ENCODE assay signal across 21 cellular contexts in the genomic region with DNA sequence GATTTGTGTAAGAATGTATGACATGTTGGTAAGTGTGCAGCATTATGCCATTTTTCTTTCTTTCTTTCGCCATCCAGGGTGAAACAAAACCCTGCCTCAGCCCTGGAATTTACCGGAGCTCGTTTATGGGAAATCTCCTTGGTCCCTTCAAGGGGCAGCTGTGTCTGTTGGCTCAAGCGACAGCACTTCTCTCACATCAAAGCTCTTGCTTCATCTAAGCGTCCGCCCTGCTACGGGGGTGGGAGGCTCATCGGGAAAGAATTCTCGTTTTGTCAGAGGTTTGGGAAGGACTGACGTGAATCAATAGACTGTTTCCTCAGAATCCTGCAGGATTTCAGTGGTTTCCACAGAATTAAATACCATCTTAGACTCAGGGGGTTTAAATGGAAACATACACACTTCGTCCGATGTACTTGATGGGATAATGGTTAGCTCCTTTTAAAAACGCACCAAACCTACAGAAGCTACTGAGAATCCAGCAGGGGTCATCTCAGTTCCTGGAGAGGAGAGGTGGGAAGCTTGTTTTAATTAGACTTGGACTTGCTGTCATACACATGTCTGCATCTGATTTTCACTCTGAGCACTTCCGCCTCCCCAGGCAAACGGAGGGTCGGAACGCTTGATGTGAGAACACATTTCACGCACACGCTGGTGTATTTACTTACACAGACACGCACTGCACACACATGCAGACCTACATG.
A peak's percentile ranks its signal among the peaks of the same experiment; 100 is the strongest.
DNase-seq lines count a peak whose midpoint lies in the region; ATAC-seq and TF ChIP-seq lines count a peak whose summit lies in the region.
"Had no signal": no experiment of that assay in that cellular context is flagged by ENCODE, and none has a peak within 500 bp of the region (broad histone marks: within the 10 kb centered on the region; RNA-seq: fewer than 3 reads in every experiment).

No MANE protein-coding gene starts in this region.

- no peaks in the 10 kb centered on the region for H3K9me3 ChIP-seq in suprapubic skin
- no peaks in the 10 kb centered on the region for H3K9me3 ChIP-seq in effector memory CD4-positive, alpha-beta T cell (ENCODE audit: control insufficient read depth, low read length)

- H3K36me3 Mint-ChIP-seq in progenitor cell of endocrine pancreas (ENCODE audit: insufficient read depth), result peaks cover 6% of the 10 kb centered on the region

- peaks cover 2% of the 10 kb centered on the region for H3K4me1 ChIP-seq in suprapubic skin
- no peaks in the 10 kb centered on the region for H3K4me1 ChIP-seq in effector memory CD4-positive, alpha-beta T cell (ENCODE audit: control insufficient read depth, insufficient read depth, low read length, poor library complexity, severe bottlenecking)
- H3K4me1 ChIP-seq: esophagus squamous epithelium had no signal

- H3K27ac ChIP-seq in suprapubic skin, result peak overlapping the region; percentile 27
- no peak overlapping the region for H3K27ac ChIP-seq in effector memory CD4-positive, alpha-beta T cell (ENCODE audit: insufficient read depth, low read length, poor library complexity, severe bottlenecking)

- peaks cover 3% of the 10 kb centered on the region for H3K27me3 Mint-ChIP-seq in progenitor cell of endocrine pancreas
- H3K27me3 Mint-ChIP-seq: activated naive CD8-positive, alpha-beta T cell treated with anti-CD3 and anti-CD28 coated beads, Interleukin-2, amount 50 U/mL, for 24 hours; activated T-helper 17 cell treated with anti-CD3 and anti-CD28 coated beads, Interleukin-2, amount 50 U/mL, for 72 hours had no signal

- no peak for TF ChIP-seq CTCF in suprapubic skin (IDR thresholded peaks at IDR 0.05)
- TF ChIP-seq CTCF in progenitor cell of endocrine pancreas (IDR thresholded peaks at IDR 0.05; ENCODE audit: unreplicated experiment), result no peak

- DNase-seq in COLO829 (ENCODE audit: low spot score) (peak; percentile 55), amniotic stem cell (lab: John Stamatoyannopoulos, UW) (peak; percentile 9), iris pigment epithelial cell (ENCODE audit: low read depth) (peak; percentile 31), suprapubic skin (ENCODE audit: low spot score in 2 of 2) (peak; percentile 88), progenitor cell of endocrine pancreas (ENCODE audit: low spot score, unreplicated experiment) (no peak)
- no peak for DNase-seq in effector memory CD4-positive, alpha-beta T cell
- DNase-seq: activated naive CD8-positive, alpha-beta T cell treated with anti-CD3 and anti-CD28 coated beads, Interleukin-2, amount 50 U/mL, for 24 hours; caudate nucleus; effector CD4-positive, alpha-beta T cell; esophagus squamous epithelium; hypothalamus; midbrain; NCI-H1694; NCI-H2227 treated with DMSO at 0.1 percent for 48 hours; SK-N-SH; stimulated activated CD4-positive, alpha-beta T cell treated with anti-CD3 and anti-CD28 coated beads, Interleukin-15, amount 100 ng/mL, for 24 hours; stimulated activated naive B cell treated with anti-CD40 and anti-IgM and Interleukin-4, amounts not matched to agents 10 μg/mL and 1 μg/mL and 100 μg/mL, for 72 hours had no signal

- no peak for TF ChIP-seq EP300 in suprapubic skin (IDR thresholded peaks at IDR 0.05)

- ATAC-seq in HG03571 (IDR thresholded peaks at IDR 0.05; ENCODE audit: unreplicated experiment), result no peak
- no peak for ATAC-seq in HG02840 (IDR thresholded peaks at IDR 0.05; ENCODE audit: low FRiP score, unreplicated experiment)
- ATAC-seq: activated naive CD8-positive, alpha-beta T cell treated with anti-CD3 and anti-CD28 coated beads, Interleukin-2, amount 50 U/mL, for 24 hours; activated T-helper 17 cell treated with anti-CD3 and anti-CD28 coated beads, Interleukin-2, amount 50 U/mL, for 72 hours; Panc1; stimulated activated naive B cell treated with anti-CD40 and anti-IgM and Interleukin-4, amounts not matched to agents 10 μg/mL and 1 μg/mL and 100 μg/mL, for 72 hours had no signal

- H3K4me3 ChIP-seq in suprapubic skin, result no peak overlapping the region
- no peak overlapping the region for H3K4me3 ChIP-seq in effector memory CD4-positive, alpha-beta T cell (ENCODE audit: insufficient read depth, low read depth, low read length, poor library complexity, severe bottlenecking)
- H3K4me3 ChIP-seq: esophagus squamous epithelium had no signal

- H3K36me3 ChIP-seq in suprapubic skin, result no peaks in the 10 kb centered on the region
- no peaks in the 10 kb centered on the region for H3K36me3 ChIP-seq in effector memory CD4-positive, alpha-beta T cell (ENCODE audit: control insufficient read depth, insufficient read depth, low read length)
- H3K36me3 ChIP-seq: esophagus squamous epithelium had no signal

- peaks cover 17% of the 10 kb centered on the region for H3K9me3 Mint-ChIP-seq in progenitor cell of endocrine pancreas (ENCODE audit: low read depth)

- 60% methylated on average over 20 of the region's 20 CpGs for WGBS in suprapubic skin

- H3K4me1 Mint-ChIP-seq in progenitor cell of endocrine pancreas (ENCODE audit: low read depth), result no peaks in the 10 kb centered on the region
- H3K4me1 Mint-ChIP-seq: activated naive CD8-positive, alpha-beta T cell treated with anti-CD3 and anti-CD28 coated beads, Interleukin-2, amount 50 U/mL, for 24 hours; activated T-helper 17 cell treated with anti-CD3 and anti-CD28 coated beads, Interleukin-2, amount 50 U/mL, for 72 hours had no signal

- no peak overlapping the region for H3K27ac Mint-ChIP-seq in progenitor cell of endocrine pancreas
- H3K27ac Mint-ChIP-seq: activated naive CD8-positive, alpha-beta T cell treated with anti-CD3 and anti-CD28 coated beads, Interleukin-2, amount 50 U/mL, for 24 hours; activated T-helper 17 cell treated with anti-CD3 and anti-CD28 coated beads, Interleukin-2, amount 50 U/mL, for 72 hours; stimulated activated naive B cell treated with anti-CD40 and anti-IgM and Interleukin-4, amounts not matched to agents 10 μg/mL and 1 μg/mL and 100 μg/mL, for 72 hours had no signal

- no peak for TF ChIP-seq POLR2A in suprapubic skin (IDR thresholded peaks at IDR 0.05)

- H3K27me3 ChIP-seq in suprapubic skin, result no peaks in the 10 kb centered on the region
- no peaks in the 10 kb centered on the region for H3K27me3 ChIP-seq in effector memory CD4-positive, alpha-beta T cell (replicated peaks; ENCODE audit: control insufficient read depth, insufficient read depth, low read length, poor library complexity, severe bottlenecking)

- no peak overlapping the region for H3K4me3 Mint-ChIP-seq in progenitor cell of endocrine pancreas (ENCODE audit: low read depth)
- H3K4me3 Mint-ChIP-seq: activated naive CD8-positive, alpha-beta T cell treated with anti-CD3 and anti-CD28 coated beads, Interleukin-2, amount 50 U/mL, for 24 hours; activated T-helper 17 cell treated with anti-CD3 and anti-CD28 coated beads, Interleukin-2, amount 50 U/mL, for 72 hours; stimulated activated naive B cell treated with anti-CD40 and anti-IgM and Interleukin-4, amounts not matched to agents 10 μg/mL and 1 μg/mL and 100 μg/mL, for 72 hours had no signal

Comparison
In these comparisons a context has a peak if more than half of its experiments do, and no peak if none do; other contexts are left out.
1. DNase-seq: peak in COLO829 (single experiment), amniotic stem cell (single experiment), iris pigment epithelial cell (single experiment) and suprapubic skin (2 of 2); none in effector memory CD4-positive, alpha-beta T cell (0 of 3) and progenitor cell of endocrine pancreas (single experiment).